In genomic region chr2:142220239-142220638, GRCh38 we compare ENCODE assay signal across 20 cellular contexts.
"Had no signal": no experiment of that assay in that cellular context is flagged by ENCODE, and none has a peak within 500 bp of the region (broad histone marks: within the 10 kb centered on the region; RNA-seq: fewer than 3 reads in every experiment).

No MANE protein-coding gene starts in this region.

- H3K4me3 ChIP-seq: SJSA1 had no signal

- DNase-seq: activated CD4-positive, alpha-beta memory T cell treated with anti-CD3 and anti-CD28 coated beads for 36 hours; activated CD4-positive, alpha-beta T cell treated with anti-CD3 and anti-CD28 coated beads, Interleukin-2, amount 10 ng/mL, durations not matched to agents 7 days and 5 days; activated CD4-positive, CD25-positive, alpha-beta regulatory T cell; activated gamma-delta T cell treated with Interleukin-2 at 50 U/mL for 16 hours; activated naive CD4-positive, alpha-beta T cell treated with anti-CD3 and anti-CD28 coated beads, Interleukin-2, amount 10 ng/mL, durations not matched to agents 7 days and 5 days; activated naive CD8-positive, alpha-beta T cell treated with anti-CD3 and anti-CD28 coated beads for 36 hours; activated T-cell treated with anti-CD3 and anti-CD28 coated beads, Interleukin-2, amount 50 U/mL, for 72 hours; NCI-H1048; NCI-H146; NCI-H187 treated with DMSO at 0.1 percent for 48 hours; NCI-H345; NCI-H510A treated with DMSO at 0.1 percent for 48 hours; SHP77; T-cell; T-helper 2 cell; T1000 had no signal

- H3K27ac ChIP-seq: brain microvascular endothelial cell, SJSA1, VCaP had no signal

- H3K9me3 ChIP-seq: SJSA1 had no signal

- ATAC-seq: activated T-cell treated with anti-CD3 and anti-CD28 coated beads, Interleukin-2, amount 50 U/mL, for 72 hours; T-cell had no signal

- H3K27me3 ChIP-seq: brain microvascular endothelial cell, SJSA1 had no signal

- H3K36me3 ChIP-seq: brain microvascular endothelial cell, SJSA1 had no signal

- FAIRE-seq: RCC 7860 had no signal
